In the genomic region with DNA sequence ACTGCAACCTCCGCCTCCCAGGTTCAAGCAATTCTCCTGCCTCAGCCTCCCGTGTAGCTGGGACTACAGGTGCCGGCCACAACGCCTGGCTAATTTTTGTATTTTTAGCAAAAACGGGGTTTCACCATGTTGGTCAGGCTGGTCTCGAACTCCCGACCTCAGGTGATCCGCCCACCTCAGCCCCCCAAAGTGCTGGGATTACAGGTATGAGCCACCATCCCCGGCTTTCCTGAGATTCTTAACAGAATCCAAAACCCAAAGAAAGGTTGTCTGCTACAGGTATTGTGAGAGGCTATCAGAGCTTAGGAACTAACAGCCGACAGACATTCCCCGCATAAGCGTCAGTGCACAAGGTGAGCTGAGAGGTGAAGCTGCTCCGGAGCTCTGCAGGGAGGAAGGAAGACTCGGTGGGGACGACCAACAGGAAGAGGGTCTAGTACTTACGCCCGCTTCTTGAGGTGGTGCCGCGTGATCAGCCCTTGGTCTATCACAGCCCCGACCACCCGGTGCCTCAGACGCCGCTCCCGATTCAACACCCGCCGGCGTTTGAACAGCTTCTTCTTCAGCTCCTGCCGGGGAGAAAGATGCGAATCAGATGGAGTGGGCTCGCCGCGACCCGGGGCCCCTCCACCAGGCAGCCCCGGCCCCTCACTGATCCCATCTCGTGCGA, we compare ENCODE assay signal across 1 cellular context.
TF ChIP-seq lines count a peak whose summit lies in the region.

No MANE protein-coding gene starts in this region.

TF ChIP-seq in IMR-90, 13 proteins besides CTCF, POLR2A, EP300 and RAD21 (continued from another document):
- TF ChIP-seq, protein P1, sequence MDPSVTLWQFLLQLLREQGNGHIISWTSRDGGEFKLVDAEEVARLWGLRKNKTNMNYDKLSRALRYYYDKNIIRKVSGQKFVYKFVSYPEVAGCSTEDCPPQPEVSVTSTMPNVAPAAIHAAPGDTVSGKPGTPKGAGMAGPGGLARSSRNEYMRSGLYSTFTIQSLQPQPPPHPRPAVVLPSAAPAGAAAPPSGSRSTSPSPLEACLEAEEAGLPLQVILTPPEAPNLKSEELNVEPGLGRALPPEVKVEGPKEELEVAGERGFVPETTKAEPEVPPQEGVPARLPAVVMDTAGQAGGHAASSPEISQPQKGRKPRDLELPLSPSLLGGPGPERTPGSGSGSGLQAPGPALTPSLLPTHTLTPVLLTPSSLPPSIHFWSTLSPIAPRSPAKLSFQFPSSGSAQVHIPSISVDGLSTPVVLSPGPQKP (IDR thresholded peaks at IDR 0.05; ENCODE audit: borderline replicate concordance, low read depth, low read length), result no peak
